In the genomic region with DNA sequence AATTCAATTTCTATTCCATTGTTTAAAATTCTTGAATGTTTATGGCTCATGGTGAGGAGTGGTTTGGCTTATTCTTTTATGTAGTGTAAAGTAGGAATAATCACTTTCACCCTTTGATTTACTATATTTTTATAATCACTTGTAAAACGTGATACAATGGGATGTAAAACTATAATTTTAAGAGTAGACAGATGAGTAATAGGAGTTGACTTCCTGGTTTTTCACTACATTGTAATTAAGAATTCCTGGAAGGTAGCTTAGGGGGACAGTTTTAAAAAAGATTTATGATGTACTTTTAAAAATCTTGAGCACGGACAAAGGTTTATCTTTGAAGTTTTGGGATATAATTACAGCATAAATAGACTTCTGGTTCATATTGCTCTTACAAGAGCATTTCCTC, we compare ENCODE assay signal across 16 cellular contexts.
"Had no signal": no experiment of that assay in that cellular context is flagged by ENCODE, and none has a peak within 500 bp of the region (broad histone marks: within the 10 kb centered on the region; RNA-seq: fewer than 3 reads in every experiment).

No MANE protein-coding gene starts in this region.

- H3K9me3 ChIP-seq: esophagus muscularis mucosa, psoas muscle, spleen had no signal

- H3K4me3 ChIP-seq: esophagus muscularis mucosa, psoas muscle, spleen had no signal

- DNase-seq: activated CD4-positive, alpha-beta memory T cell treated with anti-CD3 and anti-CD28 coated beads for 36 hours; activated CD4-positive, alpha-beta T cell treated with anti-CD3 and anti-CD28 coated beads for 1 hour; activated naive CD8-positive, alpha-beta T cell treated with anti-CD3 and anti-CD28 coated beads, Interleukin-2, amount 10 ng/mL, durations not matched to agents 7 days and 5 days; anterior cingulate cortex; cerebellar nuclear complex; dermis blood vessel endothelial cell; nucleus accumbens; psoas muscle; spleen; stimulated activated CD4-positive, alpha-beta T cell treated with anti-CD3 and anti-CD28 coated beads, Interleukin-1b, Interleukin-23, amount 100 ng/mL, for 48 hours; trophoblast cell had no signal

- H3K27ac ChIP-seq: esophagus muscularis mucosa, psoas muscle, spleen had no signal

- H3K27me3 ChIP-seq: esophagus muscularis mucosa, spleen had no signal

- H3K4me1 ChIP-seq: psoas muscle, spleen had no signal

- H3K36me3 ChIP-seq: esophagus muscularis mucosa, spleen had no signal

- ATAC-seq: left lobe of liver; natural killer cell treated with Interleukin-12 subunit alpha and Interleukin-12 subunit beta and Interleukin-15 and Interleukin-18, amount 100 ng/mL, for 72 hours; psoas muscle; sciatic nerve; stimulated activated memory B cell treated with anti-CD40 and anti-IgM and Interleukin-4, amounts not matched to agents 10 μg/mL and 1 μg/mL and 100 μg/mL, for 72 hours had no signal
